12 cellular contexts compared by ENCODE assay signal in the genomic region with DNA sequence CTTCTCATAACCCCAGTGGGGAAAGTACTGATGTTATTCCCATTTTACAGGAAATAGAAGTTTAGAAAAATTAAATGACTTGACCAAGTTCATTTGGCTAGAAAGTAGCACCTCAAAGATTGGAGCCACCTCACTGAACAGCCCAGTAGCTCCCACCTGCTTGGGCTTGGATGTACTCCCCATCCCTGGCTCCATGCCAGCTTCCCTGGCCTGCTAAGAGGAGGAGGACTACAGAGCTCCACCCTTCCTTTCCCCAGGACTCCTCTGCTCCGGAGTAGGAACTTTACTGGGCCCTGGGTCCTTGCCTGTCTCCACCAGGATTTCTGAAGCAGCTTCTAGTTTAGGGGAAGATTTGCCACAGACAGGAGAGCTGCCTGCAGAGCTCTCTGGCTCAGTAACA. TPM values are rescaled to one million over a fixed set of nuclear protein-coding genes. Genes with fewer than 3 reads are reported as not detected.
DNase-seq lines count a peak whose midpoint lies in the region; ATAC-seq lines count a peak whose summit lies in the region.
"Had no signal": no experiment of that assay in that cellular context is flagged by ENCODE, and none has a peak within 500 bp of the region (broad histone marks: within the 10 kb centered on the region; RNA-seq: fewer than 3 reads in every experiment).

No MANE protein-coding gene starts in this region.

- H3K9me3 Mint-ChIP-seq in IgD-negative memory B cell, result no peaks in the 10 kb centered on the region

- H3K4me3 Mint-ChIP-seq in IgD-negative memory B cell, result peak overlapping the region in 1 of 4 donors; percentile 11

- intact Hi-C loops in posterior vena cava (cut with DNase I), result no loop called here

- DNase-seq in NCI-H2196 (lab: John Stamatoyannopoulos, UW; ENCODE audit: unreplicated experiment), result peak; percentile 28
- no peak for DNase-seq in NCI-H2196 treated with DMSO at 0.1 percent for 48 hours (lab: John Stamatoyannopoulos, UW; ENCODE audit: unreplicated experiment)
- DNase-seq in cerebellar cortex (ENCODE audit: low spot score), result peak; percentile 36
- DNase-seq in posterior vena cava (ENCODE audit: low spot score), result peak; percentile 78
- no peak for DNase-seq in left lobe of liver (ENCODE audit: low spot score)
- DNase-seq in SK-N-DZ (ENCODE audit: low spot score), result no peak
- DNase-seq in SKM-1 (lab: John Stamatoyannopoulos, UW; ENCODE audit: unreplicated experiment), result no peak
- DNase-seq: DND-41, NCI-H1105 treated with DMSO at 0.1 percent for 48 hours, upper lobe of right lung had no signal

- ATAC-seq in left lobe of liver, result no peak
- ATAC-seq: upper lobe of right lung had no signal

- peak overlapping the region in 2 of 3 donors; percentile 47 to 51 for H3K27ac Mint-ChIP-seq in IgD-negative memory B cell

- peaks cover 9 to 20% (median 17%) of the 10 kb centered on the region in 3 donors for H3K4me1 Mint-ChIP-seq in IgD-negative memory B cell

- H3K27me3 Mint-ChIP-seq in IgD-negative memory B cell, result no peaks in the 10 kb centered on the region
- H3K27me3 Mint-ChIP-seq: activated naive CD8-positive, alpha-beta T cell had no signal

- no peaks in the 10 kb centered on the region for H3K36me3 Mint-ChIP-seq in IgD-negative memory B cell
- H3K36me3 Mint-ChIP-seq: activated naive CD8-positive, alpha-beta T cell had no signal

RNA-seq across cellular contexts. Expression of gene HPS6, which starts 3.1 kb away (rescaled TPM):
- polyA plus RNA-seq in IgD-negative memory B cell, result 21.9 TPM
- total RNA-seq in posterior vena cava (10 to 100 TPM; 11.6 to 13.7 TPM), left lobe of liver (10.3 TPM)
- 22.2 and 23.3 TPM in 2 replicates for polyA plus RNA-seq in SK-N-DZ (2014; cell fraction: cytosol; rRNA removed)
- 11.3 and 15.6 TPM in 2 replicates for polyA plus RNA-seq in SK-N-DZ (2014; cell fraction: nucleus; rRNA removed)

RNA-seq across cellular contexts. Expression of gene ARMH3, which starts 12.2 kb away (rescaled TPM):
- polyA plus RNA-seq in IgD-negative memory B cell, result 39.3 TPM
- total RNA-seq in posterior vena cava (10 to 100 TPM; 19.6 to 22.3 TPM), left lobe of liver (13.6 TPM)
- 4.0 and 6.6 TPM in 2 replicates for polyA plus RNA-seq in SK-N-DZ (2014; cell fraction: cytosol; rRNA removed)
- 10.2 and 174 TPM in 2 replicates for polyA plus RNA-seq in SK-N-DZ (2014; cell fraction: nucleus; rRNA removed)

RNA-seq across cellular contexts. Expression of gene LDB1, which starts 52.0 kb away (rescaled TPM):
- polyA plus RNA-seq in IgD-negative memory B cell, result 24.8 TPM
- total RNA-seq in posterior vena cava (10 to 100 TPM; 28.9 to 32.7 TPM), left lobe of liver (15.8 TPM)
- polyA plus RNA-seq in SK-N-DZ (2014; cell fraction: cytosol; rRNA removed), result 61.6 and 73.8 TPM in 2 replicates
- polyA plus RNA-seq in SK-N-DZ (2014; cell fraction: nucleus; rRNA removed), result 187 and 202 TPM in 2 replicates

Comparison
In these comparisons a context has a peak if more than half of its experiments do, and no peak if none do; other contexts are left out.
1. DNase-seq: peak in NCI-H2196 (single experiment), cerebellar cortex (single experiment) and posterior vena cava (single experiment); none in NCI-H2196 treated with DMSO at 0.1 percent for 48 hours (single experiment), left lobe of liver (single experiment), SK-N-DZ (single experiment) and SKM-1 (single experiment).